ENCODE assay signal across 21 cellular contexts in genomic region chr2:38267270-38267925, GRCh38.
"Had no signal": no experiment of that assay in that cellular context is flagged by ENCODE, and none has a peak within 500 bp of the region (broad histone marks: within the 10 kb centered on the region; RNA-seq: fewer than 3 reads in every experiment).

No MANE protein-coding gene starts in this region.

- ATAC-seq: activated T-cell treated with anti-CD3 and anti-CD28 coated beads, Interleukin-2, amount 50 U/mL, for 72 hours; body of pancreas; heart right ventricle; left lobe of liver; naive thymus-derived CD8-positive, alpha-beta T cell; psoas muscle; right cardiac atrium; stimulated activated naive CD8-positive, alpha-beta T cell treated with anti-CD3 and anti-CD28 coated beads, Interleukin-15, Interleukin-2, amounts not matched to agents 100 U/mL and 50 U/mL, for 24 hours; WTC11 had no signal

- DNase-seq: activated CD4-positive, alpha-beta T cell treated with anti-CD3 and anti-CD28 coated beads, Interleukin-2, amount 50 U/mL, for 48 hours; activated effector memory CD4-positive, alpha-beta T cell treated with Interleukin-2 at 50 U/mL for 16 hours; activated naive CD4-positive, alpha-beta T cell treated with anti-CD3 and anti-CD28 coated beads, Interleukin-2, amount 10 ng/mL, durations not matched to agents 7 days and 5 days; activated T-cell treated with anti-CD3 and anti-CD28 coated beads, Interleukin-2, amount 50 U/mL, for 72 hours; anterior cingulate cortex; body of pancreas; dorsolateral prefrontal cortex; heart right ventricle; kidney; naive thymus-derived CD8-positive, alpha-beta T cell; psoas muscle; right cardiac atrium; stimulated activated CD4-positive, alpha-beta T cell treated with anti-CD3 and anti-CD28 coated beads, Interleukin-4, amount 100 ng/mL, for 24 hours; stimulated activated naive CD8-positive, alpha-beta T cell treated with anti-CD3 and anti-CD28 coated beads, Interleukin-15, Interleukin-2, amounts not matched to agents 100 U/mL and 50 U/mL, for 24 hours; T-helper 9 cell; upper lobe of right lung had no signal

- H3K27ac ChIP-seq: body of pancreas, dorsolateral prefrontal cortex, ovary, psoas muscle, upper lobe of right lung had no signal

- H3K36me3 ChIP-seq: heart right ventricle, ovary, upper lobe of right lung had no signal

- FAIRE-seq: colon, kidney had no signal

- H3K4me3 ChIP-seq: body of pancreas, dorsolateral prefrontal cortex, heart right ventricle, lung, ovary, psoas muscle, upper lobe of right lung had no signal

- H3K4me1 ChIP-seq: body of pancreas, psoas muscle, upper lobe of right lung had no signal

- H3K27me3 ChIP-seq: body of pancreas, dorsolateral prefrontal cortex, heart right ventricle, ovary, upper lobe of right lung had no signal

- H3K9me3 ChIP-seq: body of pancreas, heart right ventricle, ovary, psoas muscle, upper lobe of right lung had no signal
